ENCODE assay signal across 1 cellular context in genomic region chr12:24937553-24938244, GRCh38.
TF ChIP-seq lines count a peak whose summit lies in the region.

No MANE protein-coding gene starts in this region.

TF ChIP-seq in HEK293, 187 proteins besides CTCF, POLR2A, EP300 and RAD21 (continued from another document):
- TF ChIP-seq ZNF501 (tag by site-specific recombination; IDR thresholded peaks at IDR 0.05) (no peak), GLIS2 (tag by site-specific recombination; IDR thresholded peaks at IDR 0.05) (0 out of 2 replicates have a peak, but pooled peaks have one; percentile 48), SP7 (tag by site-specific recombination; IDR thresholded peaks at IDR 0.05) (peak; percentile 60), BCL11B (tag by site-specific recombination; IDR thresholded peaks at IDR 0.05; ENCODE audit: low read depth) (no peak), TSHZ1 (tag by site-specific recombination; IDR thresholded peaks at IDR 0.05; ENCODE audit: borderline replicate concordance) (0 out of 2 replicates have a peak, but pooled peaks have one; percentile 36), HOXA7 (CRISPR knock-in tag; IDR thresholded peaks at IDR 0.05; ENCODE audit: borderline replicate concordance) (no peak), GLI4 (tag by site-specific recombination; IDR thresholded peaks at IDR 0.05) (no peak), KLF10 (tag by site-specific recombination; IDR thresholded peaks at IDR 0.05) (no peak), ZNF521 (tag by site-specific recombination; IDR thresholded peaks at IDR 0.05) (no peak), ZNF660 (tag by site-specific recombination; IDR thresholded peaks at IDR 0.05) (0 out of 2 replicates have a peak, but pooled peaks have one; percentile 19), ZNF341 (tag by site-specific recombination; IDR thresholded peaks at IDR 0.05; ENCODE audit: low read depth) (no peak), ZNF600 (tag by site-specific recombination; IDR thresholded peaks at IDR 0.05) (peak; percentile 40; the same call in 1 of the 2 replicates), ZNF544 (tag by site-specific recombination; IDR thresholded peaks at IDR 0.05) (no peak), ZNF335 (tag by site-specific recombination; conservative IDR thresholded peaks at IDR 0.05) (no peak), ZNF311 (tag by site-specific recombination; IDR thresholded peaks at IDR 0.05; ENCODE audit: borderline replicate concordance) (no peak), WT1 (tag by site-specific recombination; IDR thresholded peaks at IDR 0.05) (peak; percentile 76; the same call in 1 of the 2 replicates), ZNF426 (tag by site-specific recombination; IDR thresholded peaks at IDR 0.05) (no peak), ZBTB8A (tag by site-specific recombination; IDR thresholded peaks at IDR 0.05) (no peak), ZNF423 (tag by site-specific recombination; IDR thresholded peaks at IDR 0.05) (no peak), ZNF146 (tag by site-specific recombination; IDR thresholded peaks at IDR 0.05) (no peak), ZNF513 (tag by site-specific recombination; IDR thresholded peaks at IDR 0.05) (no peak), ZNF354C (tag by site-specific recombination; IDR thresholded peaks at IDR 0.05; ENCODE audit: borderline replicate concordance, low read depth) (no peak), ZNF155 (tag by site-specific recombination; IDR thresholded peaks at IDR 0.05) (no peak), ZSCAN30 (tag by site-specific recombination; IDR thresholded peaks at IDR 0.05) (no peak), ZNF777 (tag by site-specific recombination; IDR thresholded peaks at IDR 0.05; ENCODE audit: borderline replicate concordance) (no peak), ZNF274 (IDR thresholded peaks at IDR 0.05; ENCODE audit: low read length) (no peak), ZNF274 (tag by site-specific recombination; IDR thresholded peaks at IDR 0.05; ENCODE audit: borderline replicate concordance) (no peak), YY2 (tag by site-specific recombination; IDR thresholded peaks at IDR 0.05) (no peak), ZSCAN23 (tag by site-specific recombination; IDR thresholded peaks at IDR 0.05) (no peak), ZNF707 (tag by site-specific recombination; IDR thresholded peaks at IDR 0.05) (no peak), ZNF560 (tag by site-specific recombination; IDR thresholded peaks at IDR 0.05; ENCODE audit: borderline replicate concordance) (no peak)
- TF ChIP-seq, protein P1, sequence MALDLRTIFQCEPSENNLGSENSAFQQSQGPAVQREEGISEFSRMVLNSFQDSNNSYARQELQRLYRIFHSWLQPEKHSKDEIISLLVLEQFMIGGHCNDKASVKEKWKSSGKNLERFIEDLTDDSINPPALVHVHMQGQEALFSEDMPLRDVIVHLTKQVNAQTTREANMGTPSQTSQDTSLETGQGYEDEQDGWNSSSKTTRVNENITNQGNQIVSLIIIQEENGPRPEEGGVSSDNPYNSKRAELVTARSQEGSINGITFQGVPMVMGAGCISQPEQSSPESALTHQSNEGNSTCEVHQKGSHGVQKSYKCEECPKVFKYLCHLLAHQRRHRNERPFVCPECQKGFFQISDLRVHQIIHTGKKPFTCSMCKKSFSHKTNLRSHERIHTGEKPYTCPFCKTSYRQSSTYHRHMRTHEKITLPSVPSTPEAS (tag by site-specific recombination; IDR thresholded peaks at IDR 0.05): no peak
- TF ChIP-seq, protein P2, sequence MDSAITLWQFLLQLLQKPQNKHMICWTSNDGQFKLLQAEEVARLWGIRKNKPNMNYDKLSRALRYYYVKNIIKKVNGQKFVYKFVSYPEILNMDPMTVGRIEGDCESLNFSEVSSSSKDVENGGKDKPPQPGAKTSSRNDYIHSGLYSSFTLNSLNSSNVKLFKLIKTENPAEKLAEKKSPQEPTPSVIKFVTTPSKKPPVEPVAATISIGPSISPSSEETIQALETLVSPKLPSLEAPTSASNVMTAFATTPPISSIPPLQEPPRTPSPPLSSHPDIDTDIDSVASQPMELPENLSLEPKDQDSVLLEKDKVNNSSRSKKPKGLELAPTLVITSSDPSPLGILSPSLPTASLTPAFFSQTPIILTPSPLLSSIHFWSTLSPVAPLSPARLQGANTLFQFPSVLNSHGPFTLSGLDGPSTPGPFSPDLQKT (IDR thresholded peaks at IDR 0.05; ENCODE audit: borderline replicate concordance, low read depth, low read length): no peak
- TF ChIP-seq, protein P3, sequence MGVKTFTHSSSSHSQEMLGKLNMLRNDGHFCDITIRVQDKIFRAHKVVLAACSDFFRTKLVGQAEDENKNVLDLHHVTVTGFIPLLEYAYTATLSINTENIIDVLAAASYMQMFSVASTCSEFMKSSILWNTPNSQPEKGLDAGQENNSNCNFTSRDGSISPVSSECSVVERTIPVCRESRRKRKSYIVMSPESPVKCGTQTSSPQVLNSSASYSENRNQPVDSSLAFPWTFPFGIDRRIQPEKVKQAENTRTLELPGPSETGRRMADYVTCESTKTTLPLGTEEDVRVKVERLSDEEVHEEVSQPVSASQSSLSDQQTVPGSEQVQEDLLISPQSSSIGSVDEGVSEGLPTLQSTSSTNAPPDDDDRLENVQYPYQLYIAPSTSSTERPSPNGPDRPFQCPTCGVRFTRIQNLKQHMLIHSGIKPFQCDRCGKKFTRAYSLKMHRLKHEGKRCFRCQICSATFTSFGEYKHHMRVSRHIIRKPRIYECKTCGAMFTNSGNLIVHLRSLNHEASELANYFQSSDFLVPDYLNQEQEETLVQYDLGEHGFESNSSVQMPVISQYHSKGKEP (tag by site-specific recombination; IDR thresholded peaks at IDR 0.05): no peak
